Comparison of ENCODE assay signal across 6 cellular contexts in the genomic region with DNA sequence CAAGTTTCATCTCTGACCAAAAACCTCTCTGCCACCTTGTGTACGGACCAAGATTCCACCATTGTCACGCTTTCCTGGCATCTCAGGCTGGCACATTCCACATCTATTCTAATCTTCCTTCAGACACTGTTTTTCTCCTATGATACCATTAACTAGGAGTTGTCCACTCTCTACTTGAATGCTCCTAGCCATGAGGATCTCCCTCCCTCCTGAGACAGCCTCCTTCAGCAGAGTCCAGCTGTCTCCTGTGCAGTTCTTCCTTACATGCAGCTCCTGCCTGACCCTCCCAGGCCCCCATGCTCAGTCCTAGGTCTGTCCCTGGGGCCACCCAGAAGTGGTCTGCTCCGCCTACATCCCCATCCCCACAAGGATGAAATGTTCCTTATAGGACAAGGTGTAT.
"Had no signal": no experiment of that assay in that cellular context is flagged by ENCODE, and none has a peak within 500 bp of the region (broad histone marks: within the 10 kb centered on the region; RNA-seq: fewer than 3 reads in every experiment).

No MANE protein-coding gene starts in this region.

- DNase-seq: GOT3, H7, KBM-7 had no signal

- H3K4me1 ChIP-seq: HAP-1 had no signal

- H3K9me3 ChIP-seq: HAP-1 had no signal

- H3K36me3 ChIP-seq: HAP-1 had no signal

- H3K4me3 ChIP-seq: HAP-1 had no signal

- H3K36me3 Mint-ChIP-seq: IgD-negative memory B cell had no signal

- H3K4me3 Mint-ChIP-seq: IgD-negative memory B cell had no signal

- H3K9me3 Mint-ChIP-seq: IgD-negative memory B cell had no signal

- ATAC-seq: HCT116 had no signal

- H3K4me1 Mint-ChIP-seq: IgD-negative memory B cell had no signal
